In genomic region chr19:10567696-10568443, GRCh38 we compare ENCODE assay signal across 8 cellular contexts. TPM values are rescaled to one million over a fixed set of nuclear protein-coding genes. Genes with fewer than 3 reads are reported as not detected.
DNase-seq lines count a peak whose midpoint lies in the region; ATAC-seq and TF ChIP-seq lines count a peak whose summit lies in the region.

No MANE protein-coding gene starts in this region.

- no peak for TF ChIP-seq RAD21 in liver (IDR thresholded peaks at IDR 0.05)

- H3K27me3 ChIP-seq in cardiac muscle cell (peaks cover 8% of the 10 kb centered on the region), liver (ENCODE audit: control insufficient read depth in 4 of 4, insufficient read depth in 4 of 4, low read length in 3 of 4) (no peaks in the 10 kb centered on the region), tibial artery (no peaks in the 10 kb centered on the region)

- DNase-seq in cardiac muscle cell (ENCODE audit: low read depth in 1 of 2, low spot score in 1 of 2) (no peak), Right ventricle myocardium superior (no peak), tibial artery (no peak), activated gamma-delta T cell (lab: John Stamatoyannopoulos, UW) (no peak), mesenteric fat pad (ENCODE audit: low spot score) (no peak)
- no peak for DNase-seq in activated naive CD8-positive, alpha-beta T cell treated with anti-CD3 and anti-CD28 coated beads, Interleukin-2, amount 10 ng/mL, durations not matched to agents 7 days and 5 days
- DNase-seq in stimulated activated CD4-positive, alpha-beta T cell treated with anti-CD3 and anti-CD28 coated beads, Interleukin-4, amount 100 ng/mL, for 1 hour = no peak

- TF ChIP-seq CTCF in cardiac muscle cell (IDR thresholded peaks at IDR 0.05; ENCODE audit: low read depth, low read length) (no peak), liver (IDR thresholded peaks at IDR 0.05; ENCODE audit: low read depth, low read length, missing input control) (no peak), tibial artery (IDR thresholded peaks at IDR 0.05) (no peak)

- H3K4me1 ChIP-seq in cardiac muscle cell (ENCODE audit: low read depth) (peaks cover 10% of the 10 kb centered on the region), liver (ENCODE audit: control insufficient read depth in 4 of 4, insufficient read depth in 4 of 4, low read length in 3 of 4) (peaks cover 13 to 41% (median 23%) of the 10 kb centered on the region in 4 donors), tibial artery (peaks cover 0 to 45% (median 35%) of the 10 kb centered on the region in 4 donors)

- POLR2A ChIA-PET in activated naive CD8-positive, alpha-beta T cell treated with anti-CD3 and anti-CD28 coated beads, Interleukin-2, amount 10 ng/mL, durations not matched to agents 7 days and 5 days (lab: Charles Lee) = interaction anchor here (0.6 to 7.9 kb wide), 19 partner anchors 9 to 455 kb away, joined by 3 to 224 read pairs (median 4); partner anchors contain the start of genes ATG4D, QTRT1 and S1PR5

- no peak overlapping the region for H3K27ac ChIP-seq in cardiac muscle cell
- H3K27ac ChIP-seq in liver (ENCODE audit: low read depth in 1 of 2, low read length in 2 of 2) = peak overlapping the region; percentile 46 to 65
- peak overlapping the region; percentile 91 to 92 for H3K27ac ChIP-seq in tibial artery

- WGBS in liver = 26% methylated on average over 14 of the region's 14 CpGs

- H3K27ac Mint-ChIP-seq in activated naive CD8-positive, alpha-beta T cell treated with anti-CD3 and anti-CD28 coated beads, Interleukin-2, amount 10 ng/mL, durations not matched to agents 7 days and 5 days = peak overlapping the region; percentile 98

- H3K27me3 Mint-ChIP-seq in activated naive CD8-positive, alpha-beta T cell treated with anti-CD3 and anti-CD28 coated beads, Interleukin-2, amount 10 ng/mL, durations not matched to agents 7 days and 5 days = no peaks in the 10 kb centered on the region

- H3K9me3 ChIP-seq in cardiac muscle cell (ENCODE audit: low read depth) (no peaks in the 10 kb centered on the region), liver (ENCODE audit: control insufficient read depth in 4 of 4, low read length in 3 of 4) (no peaks in the 10 kb centered on the region), tibial artery (no peaks in the 10 kb centered on the region)

- H3K36me3 ChIP-seq in cardiac muscle cell = no peaks in the 10 kb centered on the region
- H3K36me3 ChIP-seq in liver (ENCODE audit: control insufficient read depth in 4 of 4, insufficient read depth in 3 of 4, low read depth in 1 of 4, low read length in 3 of 4) = no peaks in the 10 kb centered on the region
- peaks cover 0 to 5% (median 0%) of the 10 kb centered on the region in 3 donors for H3K36me3 ChIP-seq in tibial artery

- H3K4me1 Mint-ChIP-seq in activated naive CD8-positive, alpha-beta T cell treated with anti-CD3 and anti-CD28 coated beads, Interleukin-2, amount 10 ng/mL, durations not matched to agents 7 days and 5 days = peaks cover 33% of the 10 kb centered on the region

- H3K9ac ChIP-seq in liver (ENCODE audit: low read depth in 1 of 2, low read length in 2 of 2) = peak overlapping the region; percentile 22 to 58

- H3K4me3 Mint-ChIP-seq in activated naive CD8-positive, alpha-beta T cell treated with anti-CD3 and anti-CD28 coated beads, Interleukin-2, amount 10 ng/mL, durations not matched to agents 7 days and 5 days = peak overlapping the region; percentile 99

- ATAC-seq in Right ventricle myocardium superior (ENCODE audit: poor library complexity) = no peak
- ATAC-seq in activated naive CD8-positive, alpha-beta T cell treated with anti-CD3 and anti-CD28 coated beads, Interleukin-2, amount 10 ng/mL, durations not matched to agents 7 days and 5 days (ENCODE audit: low read depth) = no peak

- no peaks in the 10 kb centered on the region for H3K9me3 Mint-ChIP-seq in activated naive CD8-positive, alpha-beta T cell treated with anti-CD3 and anti-CD28 coated beads, Interleukin-2, amount 10 ng/mL, durations not matched to agents 7 days and 5 days

- H3K36me3 Mint-ChIP-seq in activated naive CD8-positive, alpha-beta T cell treated with anti-CD3 and anti-CD28 coated beads, Interleukin-2, amount 10 ng/mL, durations not matched to agents 7 days and 5 days = peaks cover 24% of the 10 kb centered on the region

- H3K4me3 ChIP-seq in cardiac muscle cell = peak overlapping the region; percentile 51
- peak overlapping the region; percentile 54 to 91 (median 55) for H3K4me3 ChIP-seq in liver (ENCODE audit: low read depth in 1 of 3, low read length in 3 of 3)
- H3K4me3 ChIP-seq in tibial artery = peak overlapping the region; percentile 85 to 93

- intact Hi-C loops in Right ventricle myocardium superior (cut with DNase I) = loop anchor here (5.0 kb wide), 1 partner anchor 166 kb away; the partner anchor contains the start of gene CDC37
- intact Hi-C loops in tibial artery (cut with DNase I; ENCODE audit: low total_unique reads) = loop anchor here (5.0 to 10.0 kb wide), 2 partner anchors 66 to 163 kb away; partner anchors contain the start of genes CDC37 and KEAP1

TF ChIP-seq in liver, 16 proteins besides CTCF, POLR2A, EP300 and RAD21:
- TF ChIP-seq TAF1 (conservative IDR thresholded peaks at IDR 0.05) = no peak
- no peak for TF ChIP-seq FOXA1 (IDR thresholded peaks at IDR 0.05)
- no peak for TF ChIP-seq EGR1 (IDR thresholded peaks at IDR 0.05; ENCODE audit: low read depth in 2 of 2)
TF ChIP-seq in liver: peak in this region for 0.

RNA-seq across cellular contexts. Expression of gene CDKN2D, which starts 0.9 kb away (rescaled TPM):
- total RNA-seq in cardiac muscle cell (11.1 and 15.3 TPM in 2 replicates), Right ventricle myocardium superior (6.9 TPM), liver (10 to 100 TPM in 1 of 2 donors, 1 to 10 TPM in 1; 2.7 to 86.4 TPM), mesenteric fat pad (11.4 TPM)
- polyA plus RNA-seq in cardiac muscle cell (17.6 and 33.4 TPM in 2 replicates), liver (1 to 10 TPM; 1.6 to 4.4 TPM)
- 10 to 100 TPM; 93.0 to 95.9 TPM for total RNA-seq in activated naive CD8-positive, alpha-beta T cell treated with anti-CD3 and anti-CD28 coated beads, Interleukin-2, amount 10 ng/mL, durations not matched to agents 7 days and 5 days

RNA-seq across cellular contexts. Expression of gene KRI1, which starts 2.1 kb away (rescaled TPM):
- total RNA-seq in cardiac muscle cell (15.3 and 28.3 TPM in 2 replicates), Right ventricle myocardium superior (10.4 TPM), liver (10 to 100 TPM in 1 of 2 donors, 1 to 10 TPM in 1; 7.0 to 14.1 TPM), mesenteric fat pad (21.7 TPM)
- polyA plus RNA-seq in cardiac muscle cell (26.1 and 34.9 TPM in 2 replicates), liver (1 to 10 TPM; 4.6 to 7.1 TPM)
- total RNA-seq in activated naive CD8-positive, alpha-beta T cell treated with anti-CD3 and anti-CD28 coated beads, Interleukin-2, amount 10 ng/mL, durations not matched to agents 7 days and 5 days = 10 to 100 TPM; 76.2 to 85.4 TPM

RNA-seq across cellular contexts. Expression of gene AP1M2, which starts 19.2 kb away (rescaled TPM):
- total RNA-seq in cardiac muscle cell (0.12 TPM in 1 of 2 replicates, not detected in the other), Right ventricle myocardium superior (not detected), liver (1 to 10 TPM in 1 of 2 donors, under 1 TPM in 1; 0.42 to 1.3 TPM), mesenteric fat pad (3.2 TPM)
- polyA plus RNA-seq in cardiac muscle cell (0.28 TPM in 1 of 2 replicates, not detected in the other), liver (under 1 TPM; 0.57 to 0.83 TPM)
- not detected for total RNA-seq in activated naive CD8-positive, alpha-beta T cell treated with anti-CD3 and anti-CD28 coated beads, Interleukin-2, amount 10 ng/mL, durations not matched to agents 7 days and 5 days

RNA-seq across cellular contexts. Expression of gene ATG4D, which starts 24.2 kb away (rescaled TPM):
- total RNA-seq in cardiac muscle cell (67.0 and 67.3 TPM in 2 replicates), Right ventricle myocardium superior (46.4 TPM), liver (10 to 100 TPM; 10.1 to 44.4 TPM), mesenteric fat pad (19.0 TPM)
- polyA plus RNA-seq in cardiac muscle cell (69.0 and 74.0 TPM in 2 replicates), liver (10 to 100 TPM in 1 of 2 donors, 1 to 10 TPM in 1; 4.7 to 12.1 TPM)
- total RNA-seq in activated naive CD8-positive, alpha-beta T cell treated with anti-CD3 and anti-CD28 coated beads, Interleukin-2, amount 10 ng/mL, durations not matched to agents 7 days and 5 days = 10 to 100 TPM; 50.4 to 66.6 TPM

RNA-seq across cellular contexts. Expression of gene S1PR5, which starts 50.6 kb away (rescaled TPM):
- total RNA-seq in cardiac muscle cell (0.60 and 0.63 TPM in 2 replicates), Right ventricle myocardium superior (0.13 TPM), liver (under 1 TPM; 0.17 to 0.56 TPM), mesenteric fat pad (0.13 TPM)
- polyA plus RNA-seq in cardiac muscle cell (0.75 TPM in 1 of 2 replicates, not detected in the other), liver (under 1 TPM; 0.32 to 0.36 TPM)
- 1 to 10 TPM; 3.3 to 4.7 TPM for total RNA-seq in activated naive CD8-positive, alpha-beta T cell treated with anti-CD3 and anti-CD28 coated beads, Interleukin-2, amount 10 ng/mL, durations not matched to agents 7 days and 5 days
